In the genomic region with DNA sequence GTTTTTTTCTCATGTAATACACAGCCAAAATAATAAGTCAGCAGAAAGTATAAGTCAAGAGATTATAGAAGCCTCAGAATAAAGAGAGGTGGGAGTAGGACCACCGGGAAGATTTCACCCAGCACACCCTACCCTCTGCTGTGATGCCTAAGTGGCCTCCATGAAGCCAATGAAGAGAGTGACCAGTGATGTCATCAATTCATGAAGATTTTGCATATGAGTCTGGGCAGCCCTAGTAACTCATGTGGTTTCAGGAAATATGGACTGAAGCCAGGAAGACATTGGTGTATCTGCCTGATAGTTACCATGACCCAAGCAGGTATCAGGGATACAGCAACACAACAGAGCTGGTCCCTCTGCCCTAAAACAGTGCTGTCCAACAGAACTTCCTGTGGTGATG, we compare ENCODE assay signal across 28 cellular contexts.
DNase-seq lines count a peak whose midpoint lies in the region; ATAC-seq, FAIRE-seq and TF ChIP-seq lines count a peak whose summit lies in the region.
"Had no signal": no experiment of that assay in that cellular context is flagged by ENCODE, and none has a peak within 500 bp of the region (broad histone marks: within the 10 kb centered on the region; RNA-seq: fewer than 3 reads in every experiment).

No MANE protein-coding gene starts in this region.

- DNase-seq in H54 (ENCODE audit: insufficient read length, low spot score) (no peak), HTR-8/SVneo (ENCODE audit: insufficient read length, low spot score) (no peak), RPMI7951 (ENCODE audit: low read depth) (peak; percentile 29), fibroblast of mammary gland (ENCODE audit: low read depth) (peak; percentile 36), medulla oblongata (ENCODE audit: extremely low spot score) (no peak), sigmoid colon (no peak)
- no peak for DNase-seq in activated CD8-positive, alpha-beta T cell treated with anti-CD3 and anti-CD28 coated beads for 36 hours
- DNase-seq: 8988T; ACHN; BE2C; C1 segment of cervical spinal cord; CD4-positive, alpha-beta memory T cell; CD4-positive, CD25-positive, alpha-beta regulatory T cell; CD8-positive, alpha-beta memory T cell; COR-L47; DMS 273 treated with DMSO at 0.1 percent for 48 hours; DMS153; DMS53; DMS79; DND-41; EL; GDM1 had no signal

- CTCF ChIA-PET in activated CD8-positive, alpha-beta T cell treated with anti-CD3 and anti-CD28 coated beads for 36 hours (lab: Charles Lee), result no interaction called here

- peak; percentile 27 for FAIRE-seq in H54 (lab: Jason Lieb, UNC)
- FAIRE-seq in HTR-8/SVneo (lab: Jason Lieb, UNC), result peak; percentile 74
- FAIRE-seq: A204.1, GM12878, GM12892, GM18507 had no signal

- peaks cover 1% of the 10 kb centered on the region for H3K27me3 Mint-ChIP-seq in activated CD8-positive, alpha-beta T cell treated with anti-CD3 and anti-CD28 coated beads for 36 hours
- H3K27me3 Mint-ChIP-seq: CD4-positive, CD25-positive, alpha-beta regulatory T cell had no signal

- intact Hi-C loops in activated CD8-positive, alpha-beta T cell treated with anti-CD3 and anti-CD28 coated beads for 36 hours (cut with micrococcal nuclease), result no loop called here
- intact Hi-C loops in sigmoid colon (cut with DNase I), result no loop called here

- no peak for ATAC-seq in activated CD8-positive, alpha-beta T cell treated with anti-CD3 and anti-CD28 coated beads for 36 hours
- ATAC-seq: GM12878 had no signal

- TF ChIP-seq POLR2A in H54 (IDR thresholded peaks at IDR 0.05; ENCODE audit: low read depth, low read length) (no peak), sigmoid colon (IDR thresholded peaks at IDR 0.05) (no peak)

- TF ChIP-seq EP300 in sigmoid colon (IDR thresholded peaks at IDR 0.05), result no peak

- no peaks in the 10 kb centered on the region for H3K36me3 Mint-ChIP-seq in activated CD8-positive, alpha-beta T cell treated with anti-CD3 and anti-CD28 coated beads for 36 hours (ENCODE audit: low read depth)
- H3K36me3 Mint-ChIP-seq: CD14-positive monocyte; CD4-positive, alpha-beta memory T cell; CD4-positive, CD25-positive, alpha-beta regulatory T cell; CD8-positive, alpha-beta memory T cell had no signal

- 91% methylated on average over 1 of the region's 1 CpG for WGBS in sigmoid colon, 2 donors

- H3K4me3 ChIP-seq in fibroblast of mammary gland (ENCODE audit: control insufficient read depth, low read depth, low read length) (no peak overlapping the region), sigmoid colon (no peak overlapping the region)
- H3K4me3 ChIP-seq: BLaER1, GM12878 had no signal

- no peaks in the 10 kb centered on the region for H3K36me3 ChIP-seq in sigmoid colon
- H3K36me3 ChIP-seq: BE2C, BLaER1 had no signal

- POLR2A ChIA-PET in activated CD8-positive, alpha-beta T cell treated with anti-CD3 and anti-CD28 coated beads for 36 hours (lab: Charles Lee), result no interaction called here

- no peaks in the 10 kb centered on the region for H3K9me3 Mint-ChIP-seq in activated CD8-positive, alpha-beta T cell treated with anti-CD3 and anti-CD28 coated beads for 36 hours
- H3K9me3 Mint-ChIP-seq: CD4-positive, alpha-beta memory T cell had no signal

- no peak overlapping the region for H3K27ac Mint-ChIP-seq in activated CD8-positive, alpha-beta T cell treated with anti-CD3 and anti-CD28 coated beads for 36 hours
- H3K27ac Mint-ChIP-seq: CD14-positive monocyte; CD4-positive, alpha-beta memory T cell; CD4-positive, CD25-positive, alpha-beta regulatory T cell had no signal

- no peak overlapping the region for H3K27ac ChIP-seq in sigmoid colon
- H3K27ac ChIP-seq: BLaER1 had no signal

- H3K4me3 Mint-ChIP-seq in activated CD8-positive, alpha-beta T cell treated with anti-CD3 and anti-CD28 coated beads for 36 hours, result no peak overlapping the region
- H3K4me3 Mint-ChIP-seq: CD14-positive monocyte; CD4-positive, alpha-beta memory T cell; CD4-positive, CD25-positive, alpha-beta regulatory T cell; CD8-positive, alpha-beta memory T cell had no signal

- no peaks in the 10 kb centered on the region for H3K9me3 ChIP-seq in sigmoid colon
- H3K9me3 ChIP-seq: BE2C, BLaER1 had no signal

- H3K4me1 Mint-ChIP-seq in activated CD8-positive, alpha-beta T cell treated with anti-CD3 and anti-CD28 coated beads for 36 hours (ENCODE audit: low read depth), result no peaks in the 10 kb centered on the region
- H3K4me1 Mint-ChIP-seq: CD14-positive monocyte; CD4-positive, alpha-beta memory T cell; CD4-positive, CD25-positive, alpha-beta regulatory T cell; CD8-positive, alpha-beta memory T cell had no signal

- H3K4me1 ChIP-seq in sigmoid colon, result no peaks in the 10 kb centered on the region
- H3K4me1 ChIP-seq: BE2C, BLaER1 had no signal

- H3K27me3 ChIP-seq in sigmoid colon, result no peaks in the 10 kb centered on the region
- H3K27me3 ChIP-seq: BE2C, BLaER1 had no signal

- no peak for TF ChIP-seq CTCF in fibroblast of mammary gland (conservative IDR thresholded peaks at IDR 0.05; ENCODE audit: control insufficient read depth, insufficient read depth, low read depth, low read length)
- TF ChIP-seq CTCF in activated CD8-positive, alpha-beta T cell treated with anti-CD3 and anti-CD28 coated beads for 36 hours (IDR thresholded peaks at IDR 0.05), result no peak
- TF ChIP-seq CTCF in sigmoid colon (IDR thresholded peaks at IDR 0.05), result no peak

Comparison
In these comparisons a context has a peak if more than half of its experiments do, and no peak if none do; other contexts are left out.
1. DNase-seq: peak in RPMI7951 (single experiment) and fibroblast of mammary gland (single experiment); none in H54 (single experiment), HTR-8/SVneo (single experiment), activated CD8-positive, alpha-beta T cell treated with anti-CD3 and anti-CD28 coated beads for 36 hours (single experiment), medulla oblongata (single experiment) and sigmoid colon (single experiment).